12 cellular contexts compared by ENCODE assay signal in genomic region chr9:76298497-76299144, GRCh38.
DNase-seq lines count a peak whose midpoint lies in the region; ATAC-seq and TF ChIP-seq lines count a peak whose summit lies in the region.
"Had no signal": no experiment of that assay in that cellular context is flagged by ENCODE, and none has a peak within 500 bp of the region (broad histone marks: within the 10 kb centered on the region; RNA-seq: fewer than 3 reads in every experiment).

No MANE protein-coding gene starts in this region.

- H3K9ac ChIP-seq in DND-41 (ENCODE audit: low read depth, low read length) (no peak overlapping the region), Loucy (ENCODE audit: low read depth, low read length, poor library complexity, severe bottlenecking) (no peak overlapping the region)

- H4K20me1 ChIP-seq in DND-41 (ENCODE audit: insufficient read depth, low read length) = no peaks in the 10 kb centered on the region
- no peaks in the 10 kb centered on the region for H4K20me1 ChIP-seq in Loucy (ENCODE audit: insufficient read depth, low read length, poor library complexity, severe bottlenecking)

- DNase-seq in DND-41 (no peak), mesothelial cell of epicardium (ENCODE audit: low spot score in 2 of 2, unreplicated experiment in 2 of 2) (no peak), ascending aorta (ENCODE audit: low spot score in 2 of 2) (no peak), hypothalamus (lab: John Stamatoyannopoulos, UW) (no peak), cortex of kidney (lab: John Stamatoyannopoulos, UW) (no peak)
- DNase-seq: activated CD8-positive, alpha-beta T cell treated with anti-CD3 and anti-CD28 coated beads, Interleukin-2, amount 10 ng/mL, durations not matched to agents 7 days and 5 days; NCI-H2107; Peyer's patch; T-helper 9 cell had no signal

- H2AFZ ChIP-seq in DND-41 (ENCODE audit: low read depth, low read length) = no peak overlapping the region
- H2AFZ ChIP-seq in Loucy (ENCODE audit: low read length) = 0 out of 2 replicates have a peak overlapping the region, but pooled peaks have one; percentile 25

- H3K4me3 ChIP-seq in DND-41 (ENCODE audit: low read depth in 1 of 2, low read length in 2 of 2) (no peak overlapping the region), Loucy (ENCODE audit: low read length, poor library complexity, severe bottlenecking) (no peak overlapping the region), ascending aorta (peak overlapping the region in 1 of 2 donors; percentile 40)
- H3K4me3 ChIP-seq: Peyer's patch had no signal

- peak overlapping the region in 1 of 5 experiments; percentile 55 for H3K27ac Mint-ChIP-seq in brain
- peak overlapping the region; percentile 74 for H3K27ac Mint-ChIP-seq in mesothelial cell of epicardium
- H3K27ac Mint-ChIP-seq: activated CD8-positive, alpha-beta T cell treated with anti-CD3 and anti-CD28 coated beads, Interleukin-2, amount 10 ng/mL, durations not matched to agents 7 days and 5 days had no signal

- no peaks in the 10 kb centered on the region for H3K36me3 ChIP-seq in DND-41 (ENCODE audit: insufficient read depth, low read length)
- H3K36me3 ChIP-seq in Loucy (ENCODE audit: insufficient read depth, low read length) = no peaks in the 10 kb centered on the region
- H3K36me3 ChIP-seq in ascending aorta = no peaks in the 10 kb centered on the region

- ATAC-seq in DND-41 (ENCODE audit: insufficient read depth, low read depth) (no peak), HG02870 (IDR thresholded peaks at IDR 0.05; ENCODE audit: unreplicated experiment) (no peak)
- ATAC-seq: activated CD8-positive, alpha-beta T cell treated with anti-CD3 and anti-CD28 coated beads, Interleukin-2, amount 10 ng/mL, durations not matched to agents 7 days and 5 days had no signal

- intact Hi-C loops in ascending aorta (cut with DNase I) = no loop called here

- H3K4me3 Mint-ChIP-seq in brain = no peak overlapping the region
- H3K4me3 Mint-ChIP-seq in mesothelial cell of epicardium = no peak overlapping the region
- H3K4me3 Mint-ChIP-seq: activated CD8-positive, alpha-beta T cell treated with anti-CD3 and anti-CD28 coated beads, Interleukin-2, amount 10 ng/mL, durations not matched to agents 7 days and 5 days had no signal

- H3K9me3 ChIP-seq in DND-41 (ENCODE audit: insufficient read depth, low read length, severe bottlenecking) (no peaks in the 10 kb centered on the region), Loucy (ENCODE audit: insufficient read depth, low read depth, low read length) (no peaks in the 10 kb centered on the region), ascending aorta (no peaks in the 10 kb centered on the region)
- H3K9me3 ChIP-seq: Peyer's patch had no signal

- peaks cover 30% of the 10 kb centered on the region for H3K4me1 Mint-ChIP-seq in brain
- peaks cover 29% of the 10 kb centered on the region for H3K4me1 Mint-ChIP-seq in mesothelial cell of epicardium

- no peaks in the 10 kb centered on the region for H3K9me2 ChIP-seq in Loucy (replicated peaks; ENCODE audit: low read depth, low read length)

- H3K27ac ChIP-seq in DND-41 (ENCODE audit: low read length) (no peak overlapping the region), ascending aorta (no peak overlapping the region)

- peak; percentile 30 for TF ChIP-seq CTCF in DND-41 (IDR thresholded peaks at IDR 0.05; ENCODE audit: borderline replicate concordance, extremely low read depth, low read length, poor library complexity, severe bottlenecking)
- TF ChIP-seq CTCF in Loucy (conservative IDR thresholded peaks at IDR 0.05; ENCODE audit: low read length) = peak; percentile 56
- TF ChIP-seq CTCF in brain (conservative IDR thresholded peaks at IDR 0.05) = peak; percentile 33 to 39
- TF ChIP-seq CTCF in mesothelial cell of epicardium (IDR thresholded peaks at IDR 0.05; ENCODE audit: unreplicated experiment) = no peak
- peak in 1 of 3 experiments; percentile 10 for TF ChIP-seq CTCF in ascending aorta (IDR thresholded peaks at IDR 0.05)

- H3K36me3 Mint-ChIP-seq in brain (no peaks in the 10 kb centered on the region), mesothelial cell of epicardium (no peaks in the 10 kb centered on the region)

- peaks cover 0 to 3% (median 0%) of the 10 kb centered on the region in 5 experiments for H3K9me3 Mint-ChIP-seq in brain
- no peaks in the 10 kb centered on the region for H3K9me3 Mint-ChIP-seq in mesothelial cell of epicardium

- H3K27me3 Mint-ChIP-seq in brain (no peaks in the 10 kb centered on the region), mesothelial cell of epicardium (ENCODE audit: low read depth) (no peaks in the 10 kb centered on the region)

- no peak overlapping the region for H3K4me2 ChIP-seq in DND-41 (ENCODE audit: insufficient read depth, low read length)
- no peak overlapping the region for H3K4me2 ChIP-seq in Loucy (ENCODE audit: low read depth, low read length, poor library complexity, severe bottlenecking)

- H3K27me3 ChIP-seq in DND-41 (ENCODE audit: insufficient read depth, low read length, poor library complexity) (no peaks in the 10 kb centered on the region), Loucy (ENCODE audit: insufficient read depth, low read length, poor library complexity, severe bottlenecking) (no peaks in the 10 kb centered on the region), ascending aorta (no peaks in the 10 kb centered on the region)
- H3K27me3 ChIP-seq: Peyer's patch had no signal

- H3K4me1 ChIP-seq in DND-41 (ENCODE audit: insufficient read depth, low read length) (no peaks in the 10 kb centered on the region), Loucy (ENCODE audit: insufficient read depth, low read length, poor library complexity, severe bottlenecking) (peaks cover 7% of the 10 kb centered on the region), ascending aorta (peaks cover 2 to 3% of the 10 kb centered on the region in 2 donors)
- H3K4me1 ChIP-seq: Peyer's patch had no signal

- H3F3A ChIP-seq in Loucy (ENCODE audit: low read depth) = no peaks in the 10 kb centered on the region

- H3K79me2 ChIP-seq in DND-41 (ENCODE audit: insufficient read depth, low read length) (no peaks in the 10 kb centered on the region), Loucy (ENCODE audit: insufficient read depth, low read length) (no peaks in the 10 kb centered on the region)
